Comparison of ENCODE assay signal across 18 cellular contexts in the genomic region with DNA sequence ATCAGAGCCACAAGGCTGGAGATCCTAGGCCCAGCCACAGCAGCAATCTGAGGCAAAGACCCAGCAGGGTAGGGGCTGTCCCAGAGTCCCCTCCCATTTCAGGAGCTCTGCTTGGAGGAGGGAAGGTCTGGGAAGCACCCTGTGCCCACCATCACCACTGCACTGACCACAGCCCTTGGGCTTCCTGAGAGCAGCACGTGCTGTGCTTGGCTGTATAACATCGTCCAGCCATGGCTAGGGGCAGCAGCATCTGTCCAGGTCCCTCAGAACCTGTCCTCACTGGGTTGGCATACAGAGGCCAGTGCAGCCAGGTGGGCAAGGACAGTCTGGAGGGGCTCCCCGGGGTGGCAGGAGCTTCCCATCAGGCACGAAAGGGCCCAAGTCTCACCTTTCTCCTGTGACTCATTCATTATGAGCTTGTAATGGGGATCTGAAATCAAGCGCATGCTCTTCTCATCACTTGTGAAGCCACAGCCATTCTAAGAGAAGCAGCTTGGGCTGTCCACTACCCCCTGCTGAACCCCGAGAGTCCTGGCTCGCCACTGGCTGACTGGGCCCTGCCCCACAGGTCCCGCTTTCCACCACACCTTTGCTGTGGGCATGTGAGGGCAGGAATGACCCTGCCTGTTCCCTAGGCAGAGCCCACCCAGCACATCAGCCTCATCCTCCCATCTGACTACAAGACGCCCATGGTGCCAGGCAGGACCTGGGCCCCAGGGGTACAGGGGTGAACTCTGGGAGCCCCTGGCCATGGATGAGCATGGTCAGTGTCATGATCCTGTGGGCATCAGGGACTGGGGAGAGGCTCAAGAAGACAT.
"Had no signal": no experiment of that assay in that cellular context is flagged by ENCODE, and none has a peak within 500 bp of the region (broad histone marks: within the 10 kb centered on the region; RNA-seq: fewer than 3 reads in every experiment).

No MANE protein-coding gene starts in this region.

- H3K4me3 ChIP-seq: dorsolateral prefrontal cortex, heart left ventricle, left lung, mucosa of descending colon had no signal

- H3K27me3 ChIP-seq: breast epithelium, dorsolateral prefrontal cortex, heart left ventricle, left lung had no signal

- H3K4me1 ChIP-seq: breast epithelium, heart left ventricle, left lung had no signal

- ATAC-seq: activated CD8-positive, alpha-beta T cell treated with anti-CD3 and anti-CD28 coated beads, Interleukin-2, amount 10 ng/mL, durations not matched to agents 7 days and 5 days; activated naive CD8-positive, alpha-beta T cell treated with anti-CD3 and anti-CD28 coated beads, Interleukin-2, amount 50 U/mL, for 24 hours; heart left ventricle; naive thymus-derived CD4-positive, alpha-beta T cell; stimulated activated naive CD8-positive, alpha-beta T cell treated with anti-CD3 and anti-CD28 coated beads, Interleukin-15, Interleukin-2, amounts not matched to agents 100 U/mL and 50 U/mL, for 24 hours had no signal

- FAIRE-seq: frontal cortex had no signal

- H3K27ac ChIP-seq: breast epithelium, dorsolateral prefrontal cortex, heart left ventricle, left lung had no signal

- DNase-seq: activated CD4-positive, alpha-beta T cell treated with anti-CD3 and anti-CD28 coated beads, Interleukin-2, amount 10 ng/mL, durations not matched to agents 24 days and 14 days; activated CD4-positive, CD25-positive, alpha-beta regulatory T cell; activated CD8-positive, alpha-beta memory T cell treated with anti-CD3 and anti-CD28 coated beads, Interleukin-2, amount 50 U/mL, for 4 hours; activated CD8-positive, alpha-beta T cell treated with anti-CD3 and anti-CD28 coated beads, Interleukin-2, amount 10 ng/mL, durations not matched to agents 7 days and 5 days; activated naive CD4-positive, alpha-beta T cell; activated naive CD8-positive, alpha-beta T cell treated with anti-CD3 and anti-CD28 coated beads, Interleukin-2, amount 50 U/mL, for 24 hours; aorta; dorsolateral prefrontal cortex; endodermal cell; retina; stimulated activated CD4-positive, alpha-beta T cell treated with anti-CD3 and anti-CD28 coated beads, Interleukin-4, amount 100 ng/mL, for 1 hour; stimulated activated naive CD8-positive, alpha-beta T cell treated with anti-CD3 and anti-CD28 coated beads, Interleukin-15, Interleukin-2, amounts not matched to agents 100 U/mL and 50 U/mL, for 24 hours had no signal

- H3K9me3 ChIP-seq: breast epithelium, heart left ventricle, left lung, mucosa of descending colon had no signal
